1 cellular context compared by ENCODE assay signal in genomic region chr19:58362272-58362994, GRCh38.
TF ChIP-seq lines count a peak whose summit lies in the region.

Gene ZNF497 (minus strand): TSS chr19:58362751. CDS start chr19:58357635, 5,116 bp downstream.

TF ChIP-seq in HEK293, 187 proteins besides CTCF, POLR2A, EP300 and RAD21 (continued from another document and continues in another):
- TF ChIP-seq HIC1 (tag by site-specific recombination; IDR thresholded peaks at IDR 0.05) (peak; percentile 26; the same call in 1 of the 2 replicates), ZNF184 (tag by site-specific recombination; IDR thresholded peaks at IDR 0.05) (no peak), ZNF777 (tag by site-specific recombination; IDR thresholded peaks at IDR 0.05; ENCODE audit: borderline replicate concordance) (peak; percentile 20; the same call in 1 of the 2 replicates), SP2 (tag by site-specific recombination; IDR thresholded peaks at IDR 0.05) (peak; percentile 90), ATF2 (tag by site-specific recombination; IDR thresholded peaks at IDR 0.05; ENCODE audit: low read depth) (no peak), ZNF362 (tag by site-specific recombination; IDR thresholded peaks at IDR 0.05) (no peak), KLF9 (tag by site-specific recombination; IDR thresholded peaks at IDR 0.05; ENCODE audit: low read depth) (peak; percentile 95), PATZ1 (tag by site-specific recombination; IDR thresholded peaks at IDR 0.05) (peak; percentile 75), GFI1B (tag by site-specific recombination; IDR thresholded peaks at IDR 0.05) (no peak), ZNF670 (tag by site-specific recombination; IDR thresholded peaks at IDR 0.05; ENCODE audit: low read depth) (no peak), ZNF324 (tag by site-specific recombination; IDR thresholded peaks at IDR 0.05) (peak; percentile 59; the same call in 1 of the 2 replicates), ZNF626 (tag by site-specific recombination; IDR thresholded peaks at IDR 0.05) (no peak), ZNF558 (tag by site-specific recombination; IDR thresholded peaks at IDR 0.05) (no peak), ZNF350 (tag by site-specific recombination; IDR thresholded peaks at IDR 0.05) (no peak), GLIS1 (tag by site-specific recombination; IDR thresholded peaks at IDR 0.05) (peak; percentile 68), ZNF2 (tag by site-specific recombination; IDR thresholded peaks at IDR 0.05) (peak; percentile 63; the same call in 1 of the 2 replicates), ZNF645 (tag by site-specific recombination; IDR thresholded peaks at IDR 0.05) (no peak), SP3 (tag by site-specific recombination; IDR thresholded peaks at IDR 0.05) (peak; percentile 68), ZNF701 (tag by site-specific recombination; IDR thresholded peaks at IDR 0.05) (no peak), PRDM2 (tag by site-specific recombination; IDR thresholded peaks at IDR 0.05; ENCODE audit: borderline replicate concordance) (no peak), ZNF280C (tag by site-specific recombination; IDR thresholded peaks at IDR 0.05) (no peak), ZBTB26 (tag by site-specific recombination; optimal IDR thresholded peaks at IDR 0.05) (peak; percentile 95), ZNF366 (tag by site-specific recombination; conservative IDR thresholded peaks at IDR 0.05) (0 out of 2 replicates have a peak, but pooled peaks have one; percentile 41), ZBTB44 (tag by site-specific recombination; IDR thresholded peaks at IDR 0.05) (peak; percentile 51; the same call in 1 of the 2 replicates), ZBTB20 (tag by site-specific recombination; IDR thresholded peaks at IDR 0.05) (peak; percentile 59; the same call in 1 of the 2 replicates), ZFHX2 (tag by site-specific recombination; conservative IDR thresholded peaks at IDR 0.05) (0 out of 2 replicates have a peak, but pooled peaks have one; percentile 9), KLF1 (tag by site-specific recombination; IDR thresholded peaks at IDR 0.05) (peak; percentile 62), REST (tag by site-specific recombination; IDR thresholded peaks at IDR 0.05) (no peak), ZNF341 (tag by site-specific recombination; IDR thresholded peaks at IDR 0.05; ENCODE audit: low read depth) (peak; percentile 90), ZBTB8A (tag by site-specific recombination; IDR thresholded peaks at IDR 0.05) (peak; percentile 93), SP7 (tag by site-specific recombination; IDR thresholded peaks at IDR 0.05) (peak; percentile 59)
